ENCODE assay signal across 1 cellular context in the genomic region with DNA sequence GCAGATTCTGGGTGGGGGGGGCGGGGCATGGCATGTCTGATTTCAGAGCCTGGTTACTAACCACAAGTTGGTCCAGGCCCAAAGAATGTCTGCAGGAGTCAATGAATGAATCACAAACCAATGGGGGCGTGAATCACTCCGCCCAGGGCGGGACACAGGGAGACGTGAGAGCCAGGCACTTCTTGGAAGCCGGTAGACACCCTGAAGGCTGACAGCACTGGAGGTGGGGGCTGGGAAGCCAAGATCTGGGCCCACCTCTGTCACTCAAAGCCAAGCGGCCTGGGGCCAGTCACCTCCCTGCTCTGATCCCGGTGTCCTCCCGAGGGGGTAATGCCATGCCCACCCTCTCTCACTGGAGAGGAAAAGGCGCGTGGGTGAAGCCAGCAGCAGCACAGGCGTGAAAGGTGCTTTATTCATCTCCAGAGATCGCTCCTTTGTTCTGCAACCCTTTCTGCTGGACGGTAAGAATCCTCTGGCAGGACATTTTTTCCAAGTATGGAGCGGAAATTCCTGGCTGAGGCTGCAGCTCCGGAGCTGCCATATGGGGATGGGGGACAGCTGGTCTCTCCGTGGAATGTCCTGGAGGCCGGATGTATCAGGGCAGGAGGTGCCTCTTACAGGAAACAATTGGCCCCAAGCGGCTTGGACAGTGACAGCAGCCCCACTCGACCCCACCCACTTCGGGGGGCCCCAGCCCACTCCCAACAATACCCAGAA.
TF ChIP-seq lines count a peak whose summit lies in the region.

No MANE protein-coding gene starts in this region.

TF ChIP-seq in IMR-90, 13 proteins besides CTCF, POLR2A, EP300 and RAD21 (continued from another document):
- TF ChIP-seq FOS (IDR thresholded peaks at IDR 0.05; ENCODE audit: low read depth, low read length) (peak; percentile 66), SMC3 (IDR thresholded peaks at IDR 0.05; ENCODE audit: low read depth, low read length) (no peak), NFE2L2 (IDR thresholded peaks at IDR 0.05; ENCODE audit: low read depth, low read length) (no peak), RFX5 (IDR thresholded peaks at IDR 0.05; ENCODE audit: low read depth, low read length) (no peak), CHD1 (IDR thresholded peaks at IDR 0.05; ENCODE audit: low read depth, low read length) (no peak), MXI1 (IDR thresholded peaks at IDR 0.05; ENCODE audit: borderline replicate concordance, low read depth, low read length) (peak; percentile 70; the same call in 1 of the 2 replicates)
- TF ChIP-seq, protein P1, sequence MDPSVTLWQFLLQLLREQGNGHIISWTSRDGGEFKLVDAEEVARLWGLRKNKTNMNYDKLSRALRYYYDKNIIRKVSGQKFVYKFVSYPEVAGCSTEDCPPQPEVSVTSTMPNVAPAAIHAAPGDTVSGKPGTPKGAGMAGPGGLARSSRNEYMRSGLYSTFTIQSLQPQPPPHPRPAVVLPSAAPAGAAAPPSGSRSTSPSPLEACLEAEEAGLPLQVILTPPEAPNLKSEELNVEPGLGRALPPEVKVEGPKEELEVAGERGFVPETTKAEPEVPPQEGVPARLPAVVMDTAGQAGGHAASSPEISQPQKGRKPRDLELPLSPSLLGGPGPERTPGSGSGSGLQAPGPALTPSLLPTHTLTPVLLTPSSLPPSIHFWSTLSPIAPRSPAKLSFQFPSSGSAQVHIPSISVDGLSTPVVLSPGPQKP (IDR thresholded peaks at IDR 0.05; ENCODE audit: borderline replicate concordance, low read depth, low read length): no peak
- TF ChIP-seq, protein P2, sequence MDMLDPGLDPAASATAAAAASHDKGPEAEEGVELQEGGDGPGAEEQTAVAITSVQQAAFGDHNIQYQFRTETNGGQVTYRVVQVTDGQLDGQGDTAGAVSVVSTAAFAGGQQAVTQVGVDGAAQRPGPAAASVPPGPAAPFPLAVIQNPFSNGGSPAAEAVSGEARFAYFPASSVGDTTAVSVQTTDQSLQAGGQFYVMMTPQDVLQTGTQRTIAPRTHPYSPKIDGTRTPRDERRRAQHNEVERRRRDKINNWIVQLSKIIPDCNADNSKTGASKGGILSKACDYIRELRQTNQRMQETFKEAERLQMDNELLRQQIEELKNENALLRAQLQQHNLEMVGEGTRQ (IDR thresholded peaks at IDR 0.05; ENCODE audit: low read depth, low read length): no peak
